Comparison of ENCODE assay signal across 11 cellular contexts in the genomic region with DNA sequence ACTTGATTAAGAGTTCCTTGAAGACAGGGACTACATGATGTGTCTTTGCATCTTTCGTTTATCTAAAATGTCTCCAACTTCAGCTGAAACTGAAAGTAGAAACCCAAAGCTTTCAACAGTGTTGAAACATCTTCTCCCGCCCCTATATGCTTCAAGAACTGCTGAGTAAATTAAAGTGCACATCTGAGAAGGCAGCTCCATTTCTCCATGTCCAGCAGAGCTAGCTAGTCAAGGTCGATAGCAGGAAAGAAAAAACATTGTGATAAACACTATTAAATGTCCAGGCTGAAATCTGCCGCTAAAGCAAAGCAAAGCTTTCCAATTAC.
DNase-seq lines count a peak whose midpoint lies in the region; ATAC-seq, FAIRE-seq and TF ChIP-seq lines count a peak whose summit lies in the region.
"Had no signal": no experiment of that assay in that cellular context is flagged by ENCODE, and none has a peak within 500 bp of the region (broad histone marks: within the 10 kb centered on the region; RNA-seq: fewer than 3 reads in every experiment).

No MANE protein-coding gene starts in this region.

- no peaks in the 10 kb centered on the region for H3K27me3 Mint-ChIP-seq in activated CD4-positive, alpha-beta memory T cell treated with anti-CD3 and anti-CD28 coated beads, Interleukin-2, amount 10 ng/mL, durations not matched to agents 7 days and 5 days
- no peaks in the 10 kb centered on the region for H3K27me3 Mint-ChIP-seq in activated CD4-positive, alpha-beta memory T cell treated with anti-CD3 and anti-CD28 coated beads for 36 hours
- H3K27me3 Mint-ChIP-seq: activated B cell treated with CpG ODN at 0.5 μM for 24 hours had no signal

- intact Hi-C loops in activated CD4-positive, alpha-beta memory T cell treated with anti-CD3 and anti-CD28 coated beads for 36 hours (cut with micrococcal nuclease) = no loop called here

- H3K4me3 ChIP-seq in coronary artery (peak overlapping the region; percentile 2), small intestine (ENCODE audit: low read depth in 1 of 2, low read length in 2 of 2) (no peak overlapping the region)

- H3K4me1 ChIP-seq in small intestine (ENCODE audit: control insufficient read depth in 2 of 2, insufficient read depth in 1 of 2, low read depth in 1 of 2, low read length in 1 of 2) = no peaks in the 10 kb centered on the region

- H3K27ac ChIP-seq in coronary artery = no peak overlapping the region
- peak overlapping the region in 1 of 2 donors; percentile 70 for H3K27ac ChIP-seq in small intestine (ENCODE audit: low read depth in 1 of 2, low read length in 1 of 2)

- DNase-seq in activated CD4-positive, alpha-beta memory T cell treated with anti-CD3 and anti-CD28 coated beads, Interleukin-2, amount 10 ng/mL, durations not matched to agents 7 days and 5 days = no peak
- DNase-seq in activated CD4-positive, alpha-beta memory T cell treated with anti-CD3 and anti-CD28 coated beads for 36 hours = no peak
- DNase-seq in M059J (ENCODE audit: low read depth) (peak; percentile 20), coronary artery (ENCODE audit: low spot score) (no peak), small intestine (peak; percentile 4), COLO829 (ENCODE audit: low spot score) (no peak), dermis blood vessel endothelial cell (no peak)
- DNase-seq: activated B cell treated with CpG ODN at 0.5 μM for 24 hours; cortex of kidney; stimulated activated CD8-positive, alpha-beta memory T cell treated with anti-CD3 and anti-CD28 coated beads, Interleukin-4, amount 100 ng/mL, for 48 hours had no signal

- H3K9me3 Mint-ChIP-seq in activated CD4-positive, alpha-beta memory T cell treated with anti-CD3 and anti-CD28 coated beads, Interleukin-2, amount 10 ng/mL, durations not matched to agents 7 days and 5 days = no peaks in the 10 kb centered on the region
- no peaks in the 10 kb centered on the region for H3K9me3 Mint-ChIP-seq in activated CD4-positive, alpha-beta memory T cell treated with anti-CD3 and anti-CD28 coated beads for 36 hours
- H3K9me3 Mint-ChIP-seq: activated B cell treated with CpG ODN at 0.5 μM for 24 hours had no signal

- no peak for TF ChIP-seq CTCF in coronary artery (IDR thresholded peaks at IDR 0.05)

- CTCF ChIA-PET in activated CD4-positive, alpha-beta memory T cell treated with anti-CD3 and anti-CD28 coated beads, Interleukin-2, amount 10 ng/mL, durations not matched to agents 7 days and 5 days (lab: Charles Lee) = interaction anchor here (1.1 kb wide), 1 partner anchor 113 kb away, joined by 3 read pairs; no protein-coding TSS in a partner anchor
- CTCF ChIA-PET in activated CD4-positive, alpha-beta memory T cell treated with anti-CD3 and anti-CD28 coated beads for 36 hours (lab: Charles Lee) = no interaction called here

- POLR2A ChIA-PET in activated CD4-positive, alpha-beta memory T cell treated with anti-CD3 and anti-CD28 coated beads, Interleukin-2, amount 10 ng/mL, durations not matched to agents 7 days and 5 days (lab: Charles Lee) = no interaction called here
- POLR2A ChIA-PET in activated CD4-positive, alpha-beta memory T cell treated with anti-CD3 and anti-CD28 coated beads for 36 hours (lab: Charles Lee) = no interaction called here

- H3K27ac Mint-ChIP-seq in activated CD4-positive, alpha-beta memory T cell treated with anti-CD3 and anti-CD28 coated beads, Interleukin-2, amount 10 ng/mL, durations not matched to agents 7 days and 5 days = peak overlapping the region; percentile 47
- H3K27ac Mint-ChIP-seq in activated CD4-positive, alpha-beta memory T cell treated with anti-CD3 and anti-CD28 coated beads for 36 hours = no peak overlapping the region
- H3K27ac Mint-ChIP-seq: activated B cell treated with CpG ODN at 0.5 μM for 24 hours had no signal

- H3K4me3 Mint-ChIP-seq in activated CD4-positive, alpha-beta memory T cell treated with anti-CD3 and anti-CD28 coated beads, Interleukin-2, amount 10 ng/mL, durations not matched to agents 7 days and 5 days = peak overlapping the region; percentile 16
- no peak overlapping the region for H3K4me3 Mint-ChIP-seq in activated CD4-positive, alpha-beta memory T cell treated with anti-CD3 and anti-CD28 coated beads for 36 hours
- H3K4me3 Mint-ChIP-seq: activated B cell treated with CpG ODN at 0.5 μM for 24 hours had no signal

- H3K27me3 ChIP-seq in small intestine (ENCODE audit: control insufficient read depth in 2 of 2, insufficient read depth in 2 of 2, low read length in 2 of 2) = no peaks in the 10 kb centered on the region

- no peak for ATAC-seq in HG02571 (IDR thresholded peaks at IDR 0.05; ENCODE audit: unreplicated experiment)

- FAIRE-seq in small intestine (lab: Jason Lieb, UNC) = no peak

- no peaks in the 10 kb centered on the region for H3K36me3 ChIP-seq in small intestine (ENCODE audit: control insufficient read depth in 2 of 2, insufficient read depth in 2 of 2, low read length in 2 of 2)

- H3K36me3 Mint-ChIP-seq in activated CD4-positive, alpha-beta memory T cell treated with anti-CD3 and anti-CD28 coated beads, Interleukin-2, amount 10 ng/mL, durations not matched to agents 7 days and 5 days (ENCODE audit: low read depth) = no peaks in the 10 kb centered on the region
- no peaks in the 10 kb centered on the region for H3K36me3 Mint-ChIP-seq in activated CD4-positive, alpha-beta memory T cell treated with anti-CD3 and anti-CD28 coated beads for 36 hours

- H3K4me1 Mint-ChIP-seq in activated CD4-positive, alpha-beta memory T cell treated with anti-CD3 and anti-CD28 coated beads, Interleukin-2, amount 10 ng/mL, durations not matched to agents 7 days and 5 days = peaks cover 34% of the 10 kb centered on the region
- H3K4me1 Mint-ChIP-seq in activated CD4-positive, alpha-beta memory T cell treated with anti-CD3 and anti-CD28 coated beads for 36 hours (ENCODE audit: low read depth) = peaks cover 14% of the 10 kb centered on the region

- WGBS in small intestine, 3 donors = 38 to 54% (median 51%) methylated on average over 4 of the region's 4 CpGs

- H3K9me3 ChIP-seq in small intestine (ENCODE audit: control insufficient read depth, low read depth) = no peaks in the 10 kb centered on the region

Comparison
In these comparisons a context has a peak if more than half of its experiments do, and no peak if none do; other contexts are left out.
1. DNase-seq: peak in M059J (single experiment) and small intestine (single experiment); none in activated CD4-positive, alpha-beta memory T cell treated with anti-CD3 and anti-CD28 coated beads, Interleukin-2, amount 10 ng/mL, durations not matched to agents 7 days and 5 days (single experiment), activated CD4-positive, alpha-beta memory T cell treated with anti-CD3 and anti-CD28 coated beads for 36 hours (single experiment), coronary artery (single experiment), COLO829 (single experiment) and dermis blood vessel endothelial cell (single experiment).